ENCODE assay signal across 15 cellular contexts in the genomic region with DNA sequence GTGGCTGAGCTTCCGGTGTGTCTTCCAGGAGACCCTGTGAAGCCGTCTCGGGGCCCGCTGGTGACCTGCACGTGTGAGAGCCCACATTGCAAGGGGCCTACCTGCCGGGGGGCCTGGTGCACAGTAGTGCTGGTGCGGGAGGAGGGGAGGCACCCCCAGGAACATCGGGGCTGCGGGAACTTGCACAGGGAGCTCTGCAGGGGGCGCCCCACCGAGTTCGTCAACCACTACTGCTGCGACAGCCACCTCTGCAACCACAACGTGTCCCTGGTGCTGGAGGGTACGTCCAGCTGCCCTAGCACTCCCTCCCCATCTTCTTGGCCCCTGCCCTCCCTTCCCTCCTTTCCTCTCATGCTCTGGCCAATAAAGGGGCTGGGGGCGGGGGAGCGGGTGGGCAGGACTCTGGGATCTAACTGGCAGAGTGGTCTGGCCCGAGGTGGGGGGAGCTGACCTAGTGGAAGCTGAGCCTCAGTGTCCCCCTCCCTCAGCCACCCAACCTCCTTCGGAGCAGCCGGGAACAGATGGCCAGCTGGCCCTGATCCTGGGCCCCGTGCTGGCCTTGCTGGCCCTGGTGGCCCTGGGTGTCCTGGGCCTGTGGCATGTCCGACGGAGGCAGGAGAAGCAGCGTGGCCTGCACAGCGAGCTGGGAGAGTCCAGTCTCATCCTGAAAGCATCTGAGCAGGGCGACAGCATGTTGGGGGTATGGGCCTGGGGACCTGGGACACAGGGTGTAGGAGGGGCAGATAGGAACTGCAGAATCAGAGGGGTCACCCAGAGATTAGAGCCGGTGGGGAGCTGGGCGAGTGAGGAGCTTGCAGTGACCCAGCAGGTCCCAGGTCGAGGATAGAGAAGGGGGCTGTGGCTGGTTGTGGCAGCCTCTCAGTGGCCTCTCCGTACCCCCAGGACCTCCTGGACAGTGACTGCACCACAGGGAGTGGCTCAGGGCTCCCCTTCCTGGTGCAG. TPM values are rescaled to one million over a fixed set of nuclear protein-coding genes. Genes with fewer than 3 reads are reported as not detected.
DNase-seq lines count a peak whose midpoint lies in the region; ATAC-seq and TF ChIP-seq lines count a peak whose summit lies in the region.
"Had no signal": no experiment of that assay in that cellular context is flagged by ENCODE, and none has a peak within 500 bp of the region (broad histone marks: within the 10 kb centered on the region; RNA-seq: fewer than 3 reads in every experiment).

No MANE protein-coding gene starts in this region.

- H3K27ac ChIP-seq in left ventricle myocardium inferior (replicated peaks) (peak overlapping the region; percentile 94), RWPE1 (no peak overlapping the region)

- intact Hi-C loops in left ventricle myocardium inferior (cut with micrococcal nuclease) = no loop called here

- peaks cover 90% of the 10 kb centered on the region for H3K4me1 ChIP-seq in left ventricle myocardium inferior

- ATAC-seq in T-helper 17 cell (no peak), GM19463 (IDR thresholded peaks at IDR 0.05; ENCODE audit: unreplicated experiment) (no peak)
- ATAC-seq: activated T-helper 17 cell treated with anti-CD3 and anti-CD28 coated beads, Interleukin-2, amount 50 U/mL, for 72 hours; CD8-positive, alpha-beta T cell; natural killer cell had no signal

- H3K27me3 Mint-ChIP-seq in T-helper 17 cell = peaks cover 35% of the 10 kb centered on the region

- H3K4me1 Mint-ChIP-seq in T-helper 17 cell = no peaks in the 10 kb centered on the region
- H3K4me1 Mint-ChIP-seq: activated T-helper 17 cell treated with anti-CD3 and anti-CD28 coated beads, Interleukin-2, amount 50 U/mL, for 72 hours; natural killer cell had no signal

- H3K4me3 Mint-ChIP-seq in T-helper 17 cell = no peak overlapping the region
- H3K4me3 Mint-ChIP-seq: activated T-helper 17 cell treated with anti-CD3 and anti-CD28 coated beads, Interleukin-2, amount 50 U/mL, for 72 hours; CD8-positive, alpha-beta T cell; natural killer cell had no signal

- H3K27ac Mint-ChIP-seq in T-helper 17 cell = peak overlapping the region; percentile 69
- H3K27ac Mint-ChIP-seq: activated T-helper 17 cell treated with anti-CD3 and anti-CD28 coated beads, Interleukin-2, amount 50 U/mL, for 72 hours; CD8-positive, alpha-beta T cell; natural killer cell had no signal

- POLR2A ChIA-PET in RWPE1 (lab: Yijun Ruan, JAX; ENCODE audit: low non-redundant PET) = no interaction called here

- H3K9me3 ChIP-seq in T-helper 17 cell (ENCODE audit: control insufficient read depth, low read length, poor library complexity, severe bottlenecking) (no peaks in the 10 kb centered on the region), left ventricle myocardium inferior (replicated peaks) (no peaks in the 10 kb centered on the region)
- H3K9me3 ChIP-seq: SJSA1 had no signal

- DNase-seq in T-helper 17 cell (no peak), left ventricle myocardium inferior (no peak), NCI-H128 (lab: John Stamatoyannopoulos, UW; ENCODE audit: unreplicated experiment) (no peak), COLO668 (lab: John Stamatoyannopoulos, UW; ENCODE audit: unreplicated experiment) (no peak), RWPE1 (ENCODE audit: low spot score) (no peak)
- peak; percentile 34 for DNase-seq in stimulated activated CD8-positive, alpha-beta memory T cell treated with anti-CD3 and anti-CD28 coated beads, Interleukin-4, amount 100 ng/mL, for 48 hours
- DNase-seq: activated CD4-positive, alpha-beta T cell treated with anti-CD3 and anti-CD28 coated beads for 48 hours; CD8-positive, alpha-beta T cell; natural killer cell; NCI-H446 had no signal

- H3K36me3 ChIP-seq in left ventricle myocardium inferior = peaks cover 33% of the 10 kb centered on the region

- peaks cover 4% of the 10 kb centered on the region for H3K27me3 ChIP-seq in left ventricle myocardium inferior (ENCODE audit: low read depth)
- H3K27me3 ChIP-seq: SJSA1 had no signal

- no peaks in the 10 kb centered on the region for H3K36me3 Mint-ChIP-seq in T-helper 17 cell (ENCODE audit: low read depth)
- H3K36me3 Mint-ChIP-seq: CD8-positive, alpha-beta T cell; natural killer cell had no signal

- no peak overlapping the region for H3K4me3 ChIP-seq in GM12875 (ENCODE audit: low read depth, low read length)
- H3K4me3 ChIP-seq in left ventricle myocardium inferior = peak overlapping the region; percentile 74

- CTCF ChIA-PET in RWPE1 (lab: Yijun Ruan, JAX) = interaction anchor here (0.6 to 1.0 kb wide), 4 partner anchors 14 to 112 kb away, joined by 3 read pairs; no protein-coding TSS in a partner anchor

- TF ChIP-seq CTCF in GM12875 (IDR thresholded peaks at IDR 0.05; ENCODE audit: borderline replicate concordance, insufficient read depth, low read depth, low read length) = peak; percentile 38; the same call in 1 of the 2 replicates
- TF ChIP-seq CTCF in left ventricle myocardium inferior (IDR thresholded peaks at IDR 0.05; ENCODE audit: borderline replicate concordance) = no peak
- TF ChIP-seq CTCF in RWPE1 (conservative IDR thresholded peaks at IDR 0.05; ENCODE audit: low read depth) = no peak

RNA-seq across cellular contexts. Expression of gene ACVRL1, which starts 6.0 kb away (rescaled TPM):
- total RNA-seq in T-helper 17 cell (not detected), left ventricle myocardium inferior (36.9 TPM)
- total RNA-seq: activated T-helper 17 cell treated with anti-CD3 and anti-CD28 coated beads, Interleukin-2, amount 50 U/mL, for 72 hours; CD8-positive, alpha-beta T cell had no signal

RNA-seq across cellular contexts. Expression of gene ANKRD33, which starts 25.4 kb away (rescaled TPM):
- total RNA-seq in T-helper 17 cell (not detected), left ventricle myocardium inferior (not detected)
- total RNA-seq: activated T-helper 17 cell treated with anti-CD3 and anti-CD28 coated beads, Interleukin-2, amount 50 U/mL, for 72 hours; bronchial epithelial cell; CD8-positive, alpha-beta T cell; natural killer cell; SJSA1 had no signal

RNA-seq across cellular contexts. Expression of gene ACVR1B, which starts 38.1 kb away (rescaled TPM):
- 1 to 10 TPM; 6.5 to 8.7 TPM for total RNA-seq in T-helper 17 cell
- total RNA-seq in left ventricle myocardium inferior = 8.5 TPM

Comparison
In these comparisons a context has a peak if more than half of its experiments do, and no peak if none do; other contexts are left out.
1. RNA of gene ACVRL1, which starts 6.0 kb away (total RNA-seq): 36.9 TPM in left ventricle myocardium inferior (single experiment); not detected in T-helper 17 cell; every median in the first group is over 10 times any median in the second.